31 cellular contexts compared by ENCODE assay signal in the genomic region with DNA sequence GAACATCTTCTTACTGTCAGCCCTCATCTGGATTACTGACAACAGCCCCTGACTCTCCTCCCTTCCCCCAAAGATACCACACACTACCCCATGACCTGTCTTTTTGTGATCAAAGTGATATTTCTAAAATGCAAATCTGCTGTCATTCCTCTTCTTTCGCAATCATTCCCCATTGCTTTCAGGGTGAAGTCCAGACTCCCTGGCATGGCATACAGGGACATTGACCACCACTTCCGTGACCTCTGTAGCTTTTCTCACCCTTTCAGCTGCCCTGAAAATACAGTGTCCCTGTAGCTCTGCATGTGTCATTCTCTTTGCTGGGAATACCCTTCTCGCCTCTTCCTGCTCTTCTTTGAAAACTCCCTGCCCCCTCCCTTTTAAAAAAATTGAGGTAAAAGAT. TPM values are rescaled to one million over a fixed set of nuclear protein-coding genes. Genes with fewer than 3 reads are reported as not detected.
DNase-seq lines count a peak whose midpoint lies in the region; ATAC-seq and TF ChIP-seq lines count a peak whose summit lies in the region.
"Had no signal": no experiment of that assay in that cellular context is flagged by ENCODE, and none has a peak within 500 bp of the region (broad histone marks: within the 10 kb centered on the region; RNA-seq: fewer than 3 reads in every experiment).

No MANE protein-coding gene starts in this region.

- peaks cover 45% of the 10 kb centered on the region for H3K4me1 Mint-ChIP-seq in MCF 10A (ENCODE audit: insufficient read depth, unreplicated experiment)

- POLR2A ChIA-PET in PC-9 (lab: Charles Lee; ENCODE audit: unreplicated experiment): no interaction called here
- POLR2A ChIA-PET in MCF 10A (lab: Yijun Ruan, JAX): no interaction called here

- H4K20me1 ChIP-seq in PC-9 (ENCODE audit: insufficient read depth): no peaks in the 10 kb centered on the region

- H3F3A ChIP-seq in PC-9 (ENCODE audit: insufficient read depth, low read depth): peaks cover 15% of the 10 kb centered on the region

- H3K27ac Mint-ChIP-seq in MCF 10A (ENCODE audit: low read depth, unreplicated experiment): peak overlapping the region; percentile 4
- H3K27ac Mint-ChIP-seq: activated CD8-positive, alpha-beta T cell treated with anti-CD3 and anti-CD28 coated beads, Interleukin-2, amount 10 ng/mL, durations not matched to agents 7 days and 5 days; activated naive CD8-positive, alpha-beta T cell treated with anti-CD3 and anti-CD28 coated beads, Interleukin-2, amount 10 ng/mL, durations not matched to agents 7 days and 5 days; CD4-positive, alpha-beta T cell; IgD-negative memory B cell; immature natural killer cell; naive thymus-derived CD4-positive, alpha-beta T cell; stimulated activated memory B cell treated with anti-CD40 and anti-IgM and Interleukin-4, amounts not matched to agents 10 μg/mL and 1 μg/mL and 100 μg/mL, for 72 hours had no signal

- no peaks in the 10 kb centered on the region for H3K27me3 Mint-ChIP-seq in MCF 10A (ENCODE audit: insufficient read depth, unreplicated experiment)

- WGBS in right lobe of liver (ENCODE audit: insufficient coverage, low coverage, low lambda C conversion rate, missing lambda C conversion rate): 21% methylated on average over 3 of the region's 3 CpGs

- peak overlapping the region; percentile 79; the same call in 1 of the 2 replicates for H3K4me2 ChIP-seq in PC-9

- peaks cover 44% of the 10 kb centered on the region; the same call in 1 of the 2 replicates for H3K79me2 ChIP-seq in PC-9 (ENCODE audit: low read depth)

- H3K4me1 ChIP-seq in PC-9 (replicated peaks; ENCODE audit: insufficient read depth) (peaks cover 52% of the 10 kb centered on the region), right lobe of liver (peaks cover 0 to 38% (median 14%) of the 10 kb centered on the region in 4 donors)

- ATAC-seq in right lobe of liver: peak; percentile 67 to 79 (median 74)
- ATAC-seq: activated CD8-positive, alpha-beta T cell treated with anti-CD3 and anti-CD28 coated beads, Interleukin-2, amount 10 ng/mL, durations not matched to agents 7 days and 5 days; gastrocnemius medialis; left ventricle myocardium superior; naive thymus-derived CD4-positive, alpha-beta T cell; stimulated activated memory B cell treated with anti-CD40 and anti-IgM and Interleukin-4, amounts not matched to agents 10 μg/mL and 1 μg/mL and 100 μg/mL, for 72 hours had no signal

- intact Hi-C loops in PC-9 (cut with micrococcal nuclease; ENCODE audit: unreplicated experiment) (no loop called here), MCF 10A (cut with micrococcal nuclease) (no loop called here), right lobe of liver (cut with DNase I) (no loop called here)

- H3K36me3 ChIP-seq in PC-9 (ENCODE audit: low read depth) (no peaks in the 10 kb centered on the region; the same call in 1 of the 2 replicates), right lobe of liver (no peaks in the 10 kb centered on the region)
- H3K36me3 ChIP-seq: gastrocnemius medialis, right atrium auricular region had no signal

- H2AFZ ChIP-seq in PC-9: no peak overlapping the region

- H3K9me3 Mint-ChIP-seq in MCF 10A (ENCODE audit: unreplicated experiment): no peaks in the 10 kb centered on the region
- H3K9me3 Mint-ChIP-seq: activated naive CD8-positive, alpha-beta T cell treated with anti-CD3 and anti-CD28 coated beads, Interleukin-2, amount 10 ng/mL, durations not matched to agents 7 days and 5 days; CD4-positive, alpha-beta T cell; IgD-negative memory B cell; stimulated activated memory B cell treated with anti-CD40 and anti-IgM and Interleukin-4, amounts not matched to agents 10 μg/mL and 1 μg/mL and 100 μg/mL, for 72 hours had no signal

- no peaks in the 10 kb centered on the region for H3K9me2 ChIP-seq in PC-9 (ENCODE audit: insufficient read depth)

- H3K27me3 ChIP-seq in PC-9 (ENCODE audit: insufficient read depth, low read depth): no peaks in the 10 kb centered on the region
- no peaks in the 10 kb centered on the region for H3K27me3 ChIP-seq in right lobe of liver
- H3K27me3 ChIP-seq: gastrocnemius medialis, right atrium auricular region had no signal

- CTCF ChIA-PET in PC-9 (lab: Charles Lee) (no interaction called here), MCF 10A (lab: Yijun Ruan, JAX) (interaction anchor here (0.5 to 12.7 kb wide), 2 partner anchors 21 to 99 kb away, joined by 3 to 238 read pairs; no protein-coding TSS in a partner anchor)

- 0 out of 2 replicates have a peak overlapping the region, but pooled peaks have one; percentile 16 for H3K27ac ChIP-seq in PC-9
- H3K27ac ChIP-seq in right lobe of liver: peak overlapping the region; percentile 72 to 81 (median 74)
- H3K27ac ChIP-seq: dorsolateral prefrontal cortex, right atrium auricular region, SK-N-MC had no signal

- BruUV-seq in PC-9 (replicated peaks; lab: Mats Ljungman, UMichigan): no TSS peak
- no TSS peak for BruUV-seq in MCF 10A (replicated peaks; lab: Mats Ljungman, UMichigan)

- no peak overlapping the region for H3K4me3 Mint-ChIP-seq in MCF 10A (ENCODE audit: unreplicated experiment)
- H3K4me3 Mint-ChIP-seq: activated CD8-positive, alpha-beta T cell treated with anti-CD3 and anti-CD28 coated beads, Interleukin-2, amount 10 ng/mL, durations not matched to agents 7 days and 5 days; activated naive CD8-positive, alpha-beta T cell treated with anti-CD3 and anti-CD28 coated beads, Interleukin-2, amount 10 ng/mL, durations not matched to agents 7 days and 5 days; CD4-positive, alpha-beta T cell; IgD-negative memory B cell; immature natural killer cell; naive thymus-derived CD4-positive, alpha-beta T cell; stimulated activated memory B cell treated with anti-CD40 and anti-IgM and Interleukin-4, amounts not matched to agents 10 μg/mL and 1 μg/mL and 100 μg/mL, for 72 hours had no signal

- DNase-seq in PC-9 (no peak), MCF 10A (ENCODE audit: unreplicated experiment) (no peak), right lobe of liver (peak in 1 of 3 donors; percentile 83), Ammon's horn (ENCODE audit: low spot score) (no peak), NCI-H774 (lab: John Stamatoyannopoulos, UW) (no peak)
- DNase-seq in central memory CD4-positive, alpha-beta T cell: no peak
- DNase-seq in stimulated activated CD4-positive, alpha-beta T cell treated with anti-CD3 and anti-CD28 coated beads, Interleukin-4, amount 100 ng/mL, for 4 hours: no peak
- DNase-seq: activated CD4-positive, alpha-beta T cell treated with anti-CD3 and anti-CD28 coated beads for 1 hour; activated CD8-positive, alpha-beta T cell treated with anti-CD3 and anti-CD28 coated beads, Interleukin-2, amount 10 ng/mL, durations not matched to agents 7 days and 5 days; activated effector memory CD4-positive, alpha-beta T cell treated with anti-CD3 and anti-CD28 coated beads, Interleukin-2, amount 50 U/mL, for 16 hours; activated naive CD8-positive, alpha-beta T cell treated with anti-CD3 and anti-CD28 coated beads, Interleukin-2, amount 10 ng/mL, durations not matched to agents 7 days and 5 days; CD4-positive, alpha-beta T cell; cerebellar nuclear complex; DMS 273 treated with DMSO at 0.1 percent for 48 hours; dorsolateral prefrontal cortex; gastrocnemius medialis; hypothalamus; immature natural killer cell; left ventricle myocardium superior; midbrain; naive thymus-derived CD4-positive, alpha-beta T cell; NCI-H1417 treated with DMSO at 0.1 percent for 48 hours; NCI-H2081; NCI-H2227 treated with DMSO at 0.1 percent for 48 hours; RPMI8226; stimulated activated CD4-positive, alpha-beta T cell treated with anti-CD3 and anti-CD28 coated beads, Interleukin-4, amount 100 ng/mL, for 1 hour had no signal

- peaks cover 15% of the 10 kb centered on the region for H3K36me3 Mint-ChIP-seq in MCF 10A (ENCODE audit: insufficient read depth, unreplicated experiment)
- H3K36me3 Mint-ChIP-seq: activated naive CD8-positive, alpha-beta T cell treated with anti-CD3 and anti-CD28 coated beads, Interleukin-2, amount 10 ng/mL, durations not matched to agents 7 days and 5 days; IgD-negative memory B cell; stimulated activated memory B cell treated with anti-CD40 and anti-IgM and Interleukin-4, amounts not matched to agents 10 μg/mL and 1 μg/mL and 100 μg/mL, for 72 hours had no signal

- H3K9me3 ChIP-seq in PC-9 (ENCODE audit: insufficient read depth, low read depth) (no peaks in the 10 kb centered on the region), right lobe of liver (no peaks in the 10 kb centered on the region)
- H3K9me3 ChIP-seq: gastrocnemius medialis, right atrium auricular region had no signal

- H3K4me3 ChIP-seq in PC-9 (no peak overlapping the region), right lobe of liver (no peak overlapping the region)
- H3K4me3 ChIP-seq: dorsolateral prefrontal cortex, gastrocnemius medialis, right atrium auricular region, SK-N-MC had no signal

- TF ChIP-seq CTCF in PC-9 (conservative IDR thresholded peaks at IDR 0.05): no peak
- TF ChIP-seq CTCF in MCF 10A (IDR thresholded peaks at IDR 0.05; ENCODE audit: unreplicated experiment): no peak
- no peak for TF ChIP-seq CTCF in right lobe of liver (IDR thresholded peaks at IDR 0.05)

- TF ChIP-seq POLR2A in right lobe of liver (IDR thresholded peaks at IDR 0.05): no peak

RNA-seq across cellular contexts. Expression of gene SERINC2, which starts 4.1 kb away (rescaled TPM):
- 36.0 and 44.0 TPM in 2 replicates for total RNA-seq in PC-9 (2021)
- total RNA-seq in MCF 10A (2022): 117 and 140 TPM in 2 replicates
- total RNA-seq in right lobe of liver: 100 to 1,000 TPM in 3 of 6 experiments, 10 to 100 TPM in 3; 59.7 to 117 (median 86.9) TPM

RNA-seq across cellular contexts. Expression of gene FABP3, which starts 44.3 kb away (rescaled TPM):
- total RNA-seq in PC-9 (2021): not detected in 2 replicates
- not detected in 2 replicates for total RNA-seq in MCF 10A (2022)
- 1 to 10 TPM; 1.3 to 8.3 (median 4.6) TPM for total RNA-seq in right lobe of liver
- total RNA-seq: activated CD8-positive, alpha-beta T cell treated with anti-CD3 and anti-CD28 coated beads, Interleukin-2, amount 10 ng/mL, durations not matched to agents 7 days and 5 days; CD4-positive, alpha-beta T cell; T-helper 1 cell treated with Interleukin-12 subunit alpha and Interleukin-12 subunit beta and Interleukin-4 antibody, amounts not matched to agents 30 ng/mL and 1 ng/mL, for 36 hours had no signal
